18 cellular contexts compared by ENCODE assay signal in genomic region chr5:179484201-179484600, GRCh38.
A peak's percentile ranks its signal among the peaks of the same experiment; 100 is the strongest.
DNase-seq lines count a peak whose midpoint lies in the region; ATAC-seq, FAIRE-seq and TF ChIP-seq lines count a peak whose summit lies in the region.
"Had no signal": no experiment of that assay in that cellular context is flagged by ENCODE, and none has a peak within 500 bp of the region (broad histone marks: within the 10 kb centered on the region; RNA-seq: fewer than 3 reads in every experiment).

No MANE protein-coding gene starts in this region.

- H3K27ac ChIP-seq in Panc1 (ENCODE audit: low read length): no peak overlapping the region
- no peak overlapping the region for H3K27ac ChIP-seq in K562 (ENCODE audit: extremely low read depth, low read depth, low read length)
- H3K27ac ChIP-seq in spleen: peak overlapping the region in 1 of 8 donors; percentile 25

- POLR2A ChIA-PET in Panc1 (lab: Charles Lee) (no interaction called here), K562 (lab: Yijun Ruan, JAX) (interaction anchor here (0.7 kb wide), 1 partner anchor 58 kb away, joined by 3 read pairs; no protein-coding TSS in a partner anchor)

- no peaks in the 10 kb centered on the region for H3K4me1 ChIP-seq in Panc1 (ENCODE audit: control insufficient read depth, insufficient read depth, low read length)
- H3K4me1 ChIP-seq in K562 (replicated peaks in 1 of 2; ENCODE audit: control insufficient read depth in 2 of 2, insufficient read depth in 2 of 2, low read length in 2 of 2): no peaks in the 10 kb centered on the region
- H3K4me1 ChIP-seq in spleen: peaks cover 0 to 38% (median 19%) of the 10 kb centered on the region in 6 donors

- ATAC-seq in left cardiac atrium: no peak
- no peak for ATAC-seq in Right ventricle myocardium superior (ENCODE audit: poor library complexity)
- ATAC-seq in Panc1: peak; percentile 38; the same call in 1 of the 2 replicates
- ATAC-seq in K562: no peak
- ATAC-seq in esophagus mucosa: no peak
- ATAC-seq: HCT116 had no signal

- peak; percentile 26 for FAIRE-seq in K562 (lab: Jason Lieb, UNC)
- FAIRE-seq: GM12891, GM18507 had no signal

- WGBS in K562 (ENCODE audit: insufficient coverage, low coverage, missing lambda C conversion rate): 0% methylated on average over 6 of the region's 6 CpGs
- 62 to 90% (median 73%) methylated on average over 6 of the region's 6 CpGs for WGBS in spleen, 5 donors

- no peak for TF ChIP-seq CTCF in Panc1 (IDR thresholded peaks at IDR 0.05)
- TF ChIP-seq CTCF in K562 (IDR thresholded peaks at IDR 0.05 in 2 of 3, conservative IDR thresholded peaks at IDR 0.05 in 1 of 3; ENCODE audit: insufficient read depth in 2 of 3, low read depth in 1 of 3, low read length in 3 of 3): no peak
- TF ChIP-seq CTCF in spleen (IDR thresholded peaks at IDR 0.05 in 8 of 11, conservative IDR thresholded peaks at IDR 0.05 in 3 of 11): no peak

- no peaks in the 10 kb centered on the region for H3K79me2 ChIP-seq in K562 (ENCODE audit: control insufficient read depth, insufficient read depth, low read length)

- no peak for TF ChIP-seq EP300 in K562 (IDR thresholded peaks at IDR 0.05; ENCODE audit: low read length)

- TF ChIP-seq RAD21 in K562 (CRISPR knock-in tag; conservative IDR thresholded peaks at IDR 0.05 in 1 of 2, IDR thresholded peaks at IDR 0.05 in 1 of 2): no peak

- no peak overlapping the region for H3K4me3 ChIP-seq in Panc1 (ENCODE audit: low read depth in 2 of 2, low read length in 2 of 2)
- no peak overlapping the region for H3K4me3 ChIP-seq in K562
- no peak overlapping the region for H3K4me3 ChIP-seq in spleen

- no peak overlapping the region for H3K9ac ChIP-seq in K562 (ENCODE audit: insufficient read depth in 1 of 2, low read depth in 2 of 2, low read length in 2 of 2)

- in situ Hi-C loops in Panc1 (cut with HindIII; ENCODE audit: low pct_unique_long_range_greater_than_20kb, low sequenced_read_pairs): no loop called here
- in situ Hi-C loops in K562 (cut with MboI): no loop called here

- intact Hi-C loops in left cardiac atrium (cut with DNase I) (no loop called here), Right ventricle myocardium superior (cut with DNase I) (no loop called here), Panc1 (cut with micrococcal nuclease; ENCODE audit: unreplicated experiment) (no loop called here), K562 (cut with micrococcal nuclease) (no loop called here), spleen (cut with DNase I; ENCODE audit: low total_unique reads) (no loop called here)

- H2AFZ ChIP-seq in K562 (ENCODE audit: low read depth, low read length): no peak overlapping the region

- no peaks in the 10 kb centered on the region for H3K36me3 ChIP-seq in Panc1 (ENCODE audit: control insufficient read depth, insufficient read depth, low read length)
- H3K36me3 ChIP-seq in K562 (ENCODE audit: control insufficient read depth, insufficient read depth, low read length): no peaks in the 10 kb centered on the region
- no peaks in the 10 kb centered on the region for H3K36me3 ChIP-seq in spleen

- TF ChIP-seq POLR2A in K562 (conservative IDR thresholded peaks at IDR 0.05) (no peak), spleen (IDR thresholded peaks at IDR 0.05) (no peak)

- DNase-seq in left cardiac atrium (peak; percentile 3), Right ventricle myocardium superior (no peak), Panc1 (ENCODE audit: low read depth, low spot score) (no peak), K562 (ENCODE audit: extremely low read depth in 1 of 4, low spot score in 3 of 4) (no peak), spleen (peak; percentile 45), SW480 (ENCODE audit: low spot score) (no peak)
- DNase-seq: C1 segment of cervical spinal cord; Calu3; CD4-positive, alpha-beta memory T cell; COR-L47; DMS53; DMS79 treated with DMSO at 0.1 percent for 48 hours; GF-D8; H9 had no signal

- no peaks in the 10 kb centered on the region for H3K9me1 ChIP-seq in K562 (ENCODE audit: control insufficient read depth, insufficient read depth, low read length)

- BruUV-seq in Panc1 (replicated peaks; lab: Mats Ljungman, UMichigan) (no TSS peak), K562 (replicated peaks; lab: Mats Ljungman, UMichigan) (no TSS peak)

- no peaks in the 10 kb centered on the region for H3K9me3 ChIP-seq in Panc1 (ENCODE audit: control insufficient read depth, insufficient read depth, low read depth, low read length)
- H3K9me3 ChIP-seq in K562 (replicated peaks; ENCODE audit: control insufficient read depth, insufficient read depth, low read depth, low read length): no peaks in the 10 kb centered on the region
- H3K9me3 ChIP-seq in spleen: no peaks in the 10 kb centered on the region

- CTCF ChIA-PET in Panc1 (lab: Charles Lee) (no interaction called here), K562 (lab: Yijun Ruan, JAX; ENCODE audit: low intra/inter-chr PET ratio) (no interaction called here)

- no peaks in the 10 kb centered on the region for H4K20me1 ChIP-seq in K562 (replicated peaks; ENCODE audit: control insufficient read depth, insufficient read depth, low read length)

- no peak overlapping the region for H3K4me2 ChIP-seq in K562 (ENCODE audit: insufficient read depth, low read length)

- H3K27me3 ChIP-seq in Panc1 (ENCODE audit: control insufficient read depth, insufficient read depth, low read length) (no peaks in the 10 kb centered on the region), K562 (ENCODE audit: control insufficient read depth in 2 of 2, insufficient read depth in 2 of 2, low read length in 2 of 2) (peaks cover 32 to 50% of the 10 kb centered on the region in 2 experiments; a peak in 4 of 5 replicates), spleen (replicated peaks in 1 of 7) (no peaks in the 10 kb centered on the region)

TF ChIP-seq in K562, 482 proteins besides CTCF, POLR2A, EP300 and RAD21:
- TF ChIP-seq ZBTB9 (CRISPR knock-in tag; IDR thresholded peaks at IDR 0.05): no peak

Comparison
In these comparisons a context has a peak if more than half of its experiments do, and no peak if none do; other contexts are left out.
1. DNase-seq: peak in left cardiac atrium (single experiment) and spleen (single experiment); none in Right ventricle myocardium superior (single experiment), Panc1 (single experiment), K562 (0 of 4) and SW480 (single experiment).